Comparison of ENCODE assay signal across 7 cellular contexts in genomic region chr2:225317191-225317590, GRCh38.
"Had no signal": no experiment of that assay in that cellular context is flagged by ENCODE, and none has a peak within 500 bp of the region (broad histone marks: within the 10 kb centered on the region; RNA-seq: fewer than 3 reads in every experiment).

No MANE protein-coding gene starts in this region.

- H2AFZ ChIP-seq: GM23248 had no signal

- H3K27ac Mint-ChIP-seq: HFFc6 had no signal

- H3K9me3 Mint-ChIP-seq: HFFc6 had no signal

- H3K36me3 ChIP-seq: HAP-1 had no signal

- H3K4me1 ChIP-seq: HAP-1 had no signal

- H3K4me3 Mint-ChIP-seq: HFFc6 had no signal

- H3K9me3 ChIP-seq: HAP-1 had no signal

- H3K9ac ChIP-seq: GM23248 had no signal

- H3K27ac ChIP-seq: GM23248 had no signal

- DNase-seq: GM23248, GOT3, H7, HFFc6, IMR-90 had no signal

- H3K4me3 ChIP-seq: GM23248, HAP-1 had no signal

- ATAC-seq: HCT116 had no signal
